In the genomic region with DNA sequence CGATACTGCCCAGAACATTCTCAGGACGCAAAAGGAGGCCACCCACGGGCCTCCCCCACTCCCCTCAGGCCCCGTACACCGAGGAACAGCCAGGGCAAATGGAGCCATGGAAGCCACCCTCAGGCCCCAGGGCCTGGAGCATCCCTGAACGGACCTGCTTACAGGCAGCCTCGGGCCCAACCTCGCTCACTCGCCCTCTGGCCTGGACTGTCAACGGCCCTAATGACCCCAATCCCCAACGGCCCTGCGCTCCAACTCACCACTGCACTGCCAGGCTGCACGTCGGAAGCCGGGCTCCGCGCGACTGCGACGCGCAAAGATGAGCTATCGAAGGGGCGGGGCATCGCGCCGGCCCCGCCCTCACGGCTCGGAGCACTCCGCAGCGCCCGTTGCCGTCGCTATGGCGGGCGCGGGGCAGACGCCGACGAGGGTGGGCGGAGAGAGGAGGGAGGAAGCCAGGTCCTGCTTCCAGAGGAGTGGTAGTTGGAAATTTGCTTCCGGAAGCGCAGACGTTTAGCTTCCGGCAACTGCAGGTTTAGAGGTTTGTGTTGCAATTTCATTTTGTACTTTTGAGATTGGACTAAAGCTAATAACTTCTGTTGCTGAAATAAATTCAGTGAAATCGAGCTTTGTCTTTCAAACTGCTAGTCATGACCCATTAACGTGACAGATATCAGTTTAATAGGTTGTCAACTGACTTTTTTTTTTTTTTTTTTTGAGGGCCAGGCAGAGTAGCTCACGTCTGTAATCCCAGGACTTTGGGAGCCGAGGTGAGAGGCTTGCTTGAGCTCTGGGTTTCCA, we compare ENCODE assay signal across 8 cellular contexts. TPM values are rescaled to one million over a fixed set of nuclear protein-coding genes. Genes with fewer than 3 reads are reported as not detected.
DNase-seq lines count a peak whose midpoint lies in the region; ATAC-seq and TF ChIP-seq lines count a peak whose summit lies in the region.

Gene SKIC8, minus strand, starts transcription at position 308 of the 801 bp plus-strand sequence. CDS start 3,923 bp downstream, outside the sequence.

- no peak for TF ChIP-seq CTCF in glutamatergic neuron (IDR thresholded peaks at IDR 0.05; ENCODE audit: partially characterized antibody, unreplicated experiment)
- TF ChIP-seq CTCF in osteocyte (IDR thresholded peaks at IDR 0.05): no peak
- no peak for TF ChIP-seq CTCF in thoracic aorta (IDR thresholded peaks at IDR 0.05)

- H3K9me3 Mint-ChIP-seq in activated naive CD4-positive, alpha-beta T cell treated with anti-CD3 and anti-CD28 coated beads, Interleukin-2, amount 50 U/mL, for 72 hours: no peaks in the 10 kb centered on the region
- H3K9me3 Mint-ChIP-seq in glutamatergic neuron (ENCODE audit: unreplicated experiment): no peaks in the 10 kb centered on the region
- no peaks in the 10 kb centered on the region for H3K9me3 Mint-ChIP-seq in osteocyte (ENCODE audit: unreplicated experiment)

- peaks cover 5% of the 10 kb centered on the region for H3K4me1 Mint-ChIP-seq in glutamatergic neuron (ENCODE audit: low read depth, unreplicated experiment)
- peaks cover 32% of the 10 kb centered on the region for H3K4me1 Mint-ChIP-seq in osteocyte (ENCODE audit: unreplicated experiment)

- ATAC-seq in HG02623 (IDR thresholded peaks at IDR 0.05; ENCODE audit: unreplicated experiment): peak; percentile 90
- peak; percentile 96 to 97 for ATAC-seq in activated naive CD4-positive, alpha-beta T cell treated with anti-CD3 and anti-CD28 coated beads, Interleukin-2, amount 50 U/mL, for 72 hours
- ATAC-seq in thoracic aorta (ENCODE audit: insufficient number of reproducible peaks, low FRiP score, low read depth): peak; percentile 96

- H3K4me3 ChIP-seq in thoracic aorta: peak within 1 kb of the TSS; percentile 92

- H3K4me3 Mint-ChIP-seq in glutamatergic neuron (ENCODE audit: unreplicated experiment) (peak within 1 kb of the TSS; percentile 94), osteocyte (ENCODE audit: unreplicated experiment) (peak within 1 kb of the TSS; percentile 97)

- TF ChIP-seq POLR2A in GM10847 (IDR thresholded peaks at IDR 0.05; ENCODE audit: extremely low read depth, insufficient read length): peak; percentile 91

- H3K27ac ChIP-seq in thoracic aorta: peak within 1 kb of the TSS; percentile 73 to 88

- H3K36me3 Mint-ChIP-seq in activated naive CD4-positive, alpha-beta T cell treated with anti-CD3 and anti-CD28 coated beads, Interleukin-2, amount 50 U/mL, for 72 hours: peaks cover 18 to 19% of the 10 kb centered on the region in 2 donors
- no peaks in the 10 kb centered on the region for H3K36me3 Mint-ChIP-seq in glutamatergic neuron (ENCODE audit: unreplicated experiment)
- peaks cover 7% of the 10 kb centered on the region for H3K36me3 Mint-ChIP-seq in osteocyte (ENCODE audit: unreplicated experiment)

- peak within 1 kb of the TSS; percentile 93 to 94 for H3K27ac Mint-ChIP-seq in activated naive CD4-positive, alpha-beta T cell treated with anti-CD3 and anti-CD28 coated beads, Interleukin-2, amount 50 U/mL, for 72 hours
- H3K27ac Mint-ChIP-seq in glutamatergic neuron (ENCODE audit: unreplicated experiment) (peak within 1 kb of the TSS; percentile 95), osteocyte (ENCODE audit: unreplicated experiment) (peak within 1 kb of the TSS; percentile 96)

- H3K27me3 ChIP-seq in thoracic aorta (replicated peaks; ENCODE audit: insufficient read depth): no peaks in the 10 kb centered on the region

- H3K27me3 Mint-ChIP-seq in glutamatergic neuron (ENCODE audit: unreplicated experiment) (peaks cover 9% of the 10 kb centered on the region), osteocyte (ENCODE audit: unreplicated experiment) (no peaks in the 10 kb centered on the region)

- no peaks in the 10 kb centered on the region for H3K36me3 ChIP-seq in thoracic aorta

- peak; percentile 88 for DNase-seq in NCI-H1092 treated with DMSO at 0.1 percent for 48 hours (lab: John Stamatoyannopoulos, UW)
- DNase-seq in SKM-1 treated with dmso at 0.1 percent for 144 hours (lab: John Stamatoyannopoulos, UW; ENCODE audit: unreplicated experiment): peak; percentile 93
- peak; percentile 91 to 92 for DNase-seq in activated naive CD4-positive, alpha-beta T cell treated with anti-CD3 and anti-CD28 coated beads, Interleukin-2, amount 50 U/mL, for 72 hours (ENCODE audit: low spot score in 2 of 2)
- DNase-seq in glutamatergic neuron: peak; percentile 94
- peak; percentile 97 for DNase-seq in osteocyte (ENCODE audit: extremely low spot score, unreplicated experiment)
- peak; percentile 51 for DNase-seq in thoracic aorta (ENCODE audit: low spot score)

- H3K4me1 ChIP-seq in thoracic aorta (ENCODE audit: control insufficient read depth in 1 of 2, low read depth in 2 of 2): peaks cover 3 to 18% of the 10 kb centered on the region in 2 donors

- H3K9me3 ChIP-seq in thoracic aorta: no peaks in the 10 kb centered on the region

RNA-seq across cellular contexts. Expression of gene SKIC8, which starts in this region (rescaled TPM):
- 10 to 100 TPM; 52.3 to 54.1 TPM for total RNA-seq in activated naive CD4-positive, alpha-beta T cell treated with anti-CD3 and anti-CD28 coated beads, Interleukin-2, amount 50 U/mL, for 72 hours
- total RNA-seq in glutamatergic neuron (ENCODE audit: unreplicated experiment) (43.9 TPM), osteocyte (40.3 and 46.5 TPM in 2 replicates), thoracic aorta (10 to 100 TPM; 41.6 to 74.2 TPM)

Comparison
In these comparisons a context has a peak if more than half of its experiments do, and no peak if none do; other contexts are left out.
1. Peak in every context shown above with its lines: DNase-seq, ATAC-seq, H3K4me3 ChIP-seq and H3K27ac ChIP-seq.